23 cellular contexts compared by ENCODE assay signal in the genomic region with DNA sequence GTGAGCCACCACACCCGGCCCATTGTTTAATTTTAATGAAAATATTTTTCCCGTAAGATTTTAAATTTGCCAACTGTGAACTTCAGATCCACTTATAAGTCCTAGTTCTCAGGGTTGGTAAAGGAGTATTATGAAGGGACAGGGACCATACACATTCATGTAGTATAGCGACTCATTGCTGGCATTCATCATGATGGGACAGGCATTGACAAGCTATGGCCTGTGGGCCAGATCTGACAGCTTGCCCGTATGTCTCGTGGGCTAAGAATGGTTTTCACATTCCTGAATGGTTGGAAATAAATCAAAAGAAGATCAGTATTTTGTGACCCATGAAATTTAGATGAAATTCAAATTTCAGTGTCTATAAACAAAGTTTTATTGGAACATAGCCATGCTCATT.
"Had no signal": no experiment of that assay in that cellular context is flagged by ENCODE, and none has a peak within 500 bp of the region (broad histone marks: within the 10 kb centered on the region; RNA-seq: fewer than 3 reads in every experiment).

No MANE protein-coding gene starts in this region.

- H3K4me3 Mint-ChIP-seq: activated CD8-positive, alpha-beta T cell treated with anti-CD3 and anti-CD28 coated beads for 36 hours; activated naive CD8-positive, alpha-beta T cell treated with anti-CD3 and anti-CD28 coated beads, Interleukin-2, amount 10 ng/mL, durations not matched to agents 7 days and 5 days; T-helper 1 cell treated with Interleukin-12 subunit alpha and Interleukin-12 subunit beta and Interleukin-4 antibody, amounts not matched to agents 30 μg/mL and 1 μg/mL, for 36 hours had no signal

- ATAC-seq: activated CD4-positive, CD25-positive, alpha-beta regulatory T cell treated with anti-CD3 and anti-CD28 coated beads, Interleukin-2, amount 50 U/mL, for 24 hours; activated CD8-positive, alpha-beta T cell treated with anti-CD3 and anti-CD28 coated beads for 36 hours; K562; PC-3 had no signal

- H3K27ac Mint-ChIP-seq: activated CD8-positive, alpha-beta T cell treated with anti-CD3 and anti-CD28 coated beads for 36 hours; activated naive CD8-positive, alpha-beta T cell treated with anti-CD3 and anti-CD28 coated beads, Interleukin-2, amount 10 ng/mL, durations not matched to agents 7 days and 5 days; T-helper 1 cell treated with Interleukin-12 subunit alpha and Interleukin-12 subunit beta and Interleukin-4 antibody, amounts not matched to agents 30 μg/mL and 1 μg/mL, for 36 hours had no signal

- DNase-seq: activated CD4-positive, alpha-beta T cell treated with anti-CD3 and anti-CD28 coated beads for 4 hours; activated CD8-positive, alpha-beta memory T cell treated with anti-CD3 and anti-CD28 coated beads, Interleukin-2, amount 50 U/mL, for 48 hours; activated CD8-positive, alpha-beta T cell treated with anti-CD3 and anti-CD28 coated beads for 36 hours; activated naive CD4-positive, alpha-beta T cell treated with anti-CD3 and anti-CD28 coated beads, Interleukin-2, amount 50 U/mL, for 16 hours; activated naive CD8-positive, alpha-beta T cell treated with anti-CD3 and anti-CD28 coated beads, Interleukin-2, amount 10 ng/mL, durations not matched to agents 7 days and 5 days; activated T-cell treated with anti-CD3 and anti-CD28 coated beads, Interleukin-2, amount 50 U/mL, for 1 hour; adrenal gland; aorta; central memory CD4-positive, alpha-beta T cell; Karpas-422; NCI-H1092 treated with DMSO at 0.1 percent for 48 hours; NCI-H1417 treated with DMSO at 0.1 percent for 48 hours; NCI-H1694; NCI-H2029; NCI-H2107; NCI-H2171 treated with DMSO at 0.1 percent for 48 hours; NCI-H226; PC-3; SHP77 treated with DMSO at 0.1 percent for 48 hours had no signal

- H3K36me3 ChIP-seq: adrenal gland, breast epithelium had no signal

- H3K36me3 Mint-ChIP-seq: activated naive CD8-positive, alpha-beta T cell treated with anti-CD3 and anti-CD28 coated beads, Interleukin-2, amount 10 ng/mL, durations not matched to agents 7 days and 5 days had no signal

- H3K4me3 ChIP-seq: adrenal gland, breast epithelium, K562 had no signal

- H3K9me3 ChIP-seq: adrenal gland had no signal

- H3K27ac ChIP-seq: adrenal gland, breast epithelium had no signal
